In genomic region chr7:195830-196128, GRCh38 we compare ENCODE assay signal across 16 cellular contexts. TPM values are rescaled to one million over a fixed set of nuclear protein-coding genes. Genes with fewer than 3 reads are reported as not detected.
DNase-seq lines count a peak whose midpoint lies in the region; ATAC-seq and TF ChIP-seq lines count a peak whose summit lies in the region.
"Had no signal": no experiment of that assay in that cellular context is flagged by ENCODE, and none has a peak within 500 bp of the region (broad histone marks: within the 10 kb centered on the region; RNA-seq: fewer than 3 reads in every experiment).

No MANE protein-coding gene starts in this region.

- H3K4me1 ChIP-seq in ACC112 (ENCODE audit: control insufficient read depth, insufficient read depth, low read length, unreplicated experiment) (peaks cover 17% of the 10 kb centered on the region), osteoblast (ENCODE audit: insufficient read depth, low read length) (peaks cover 31% of the 10 kb centered on the region)

- H3K4me3 ChIP-seq in ACC112 (ENCODE audit: low read depth, low read length), result peak overlapping the region; percentile 90
- H3K4me3 ChIP-seq in WI38 (ENCODE audit: low read depth, low read length), result peak overlapping the region; percentile 98
- H3K4me3 ChIP-seq in fibroblast of pulmonary artery (replicated peaks; ENCODE audit: low read depth, low read length), result peak overlapping the region; percentile 74
- peak overlapping the region; percentile 94 for H3K4me3 ChIP-seq in osteoblast (ENCODE audit: insufficient read depth, low read length)

- H3K36me3 ChIP-seq in ACC112 (ENCODE audit: insufficient read depth, low read length) (peaks cover 37% of the 10 kb centered on the region), osteoblast (ENCODE audit: insufficient read depth, low read length) (peaks cover 65% of the 10 kb centered on the region)

- peaks cover 76% of the 10 kb centered on the region for H4K20me1 ChIP-seq in osteoblast (ENCODE audit: insufficient read depth, low read length)

- H3K27ac ChIP-seq in ACC112 (ENCODE audit: low read depth, low read length), result no peak overlapping the region
- H3K27ac ChIP-seq in osteoblast (ENCODE audit: low read depth, low read length), result no peak overlapping the region
- H3K27ac ChIP-seq: heart right ventricle had no signal

- H3K79me2 ChIP-seq in ACC112 (ENCODE audit: control insufficient read depth, insufficient read depth, low read length, unreplicated experiment) (peaks cover 52% of the 10 kb centered on the region), osteoblast (ENCODE audit: insufficient read depth, low read length) (peaks cover 70% of the 10 kb centered on the region)

- DNase-seq in fibroblast of pulmonary artery (ENCODE audit: low read depth) (no peak), osteoblast (ENCODE audit: insufficient read length, low spot score, missing footprints) (no peak), amygdala (lab: John Stamatoyannopoulos, UW) (no peak), cerebellar cortex (ENCODE audit: low spot score) (no peak), hypothalamus (lab: John Stamatoyannopoulos, UW) (no peak)
- DNase-seq: activated CD4-positive, alpha-beta T cell treated with anti-CD3 and anti-CD28 coated beads, Interleukin-2, amount 10 ng/mL, durations not matched to agents 7 days and 5 days; Caco-2; cerebellar nuclear complex; left ventricle myocardium superior; NCI-H446; stimulated activated naive B cell treated with anti-CD40 and anti-IgM and Interleukin-4, amounts not matched to agents 10 μg/mL and 1 μg/mL and 100 μg/mL, for 72 hours had no signal

- peak overlapping the region; percentile 98 for H3K4me2 ChIP-seq in osteoblast (ENCODE audit: insufficient read depth, low read length)

- no peaks in the 10 kb centered on the region for H3K27me3 ChIP-seq in ACC112 (ENCODE audit: insufficient read depth, low read length)
- no peaks in the 10 kb centered on the region for H3K27me3 ChIP-seq in osteoblast (ENCODE audit: insufficient read depth, low read length)

- H3K9me3 ChIP-seq in osteoblast (ENCODE audit: low read depth, low read length), result no peaks in the 10 kb centered on the region
- H3K9me3 ChIP-seq: Caco-2, heart right ventricle had no signal

- TF ChIP-seq CTCF in WI38 (IDR thresholded peaks at IDR 0.05; ENCODE audit: low read depth, low read length), result no peak
- no peak for TF ChIP-seq CTCF in fibroblast of pulmonary artery (IDR thresholded peaks at IDR 0.05; ENCODE audit: low read length, missing control alignments)
- no peak for TF ChIP-seq CTCF in osteoblast (IDR thresholded peaks at IDR 0.05; ENCODE audit: extremely low read depth, low read depth, low read length)

- ATAC-seq in GM21825 (IDR thresholded peaks at IDR 0.05; ENCODE audit: unreplicated experiment), result no peak
- ATAC-seq: heart right ventricle; left ventricle myocardium superior; stimulated activated naive B cell treated with anti-CD40 and anti-IgM and Interleukin-4, amounts not matched to agents 10 μg/mL and 1 μg/mL and 100 μg/mL, for 72 hours had no signal

- H2AFZ ChIP-seq in ACC112 (ENCODE audit: low read length, unreplicated experiment) (no peak overlapping the region), osteoblast (ENCODE audit: low read length) (no peak overlapping the region)

RNA-seq across cellular contexts. Expression of gene FAM20C, which starts 3.4 kb away (rescaled TPM):
- 38.6 and 46.0 TPM in 2 replicates for total RNA-seq in osteoblast
- total RNA-seq: SK-MEL-5 had no signal
